8 cellular contexts compared by ENCODE assay signal in the genomic region with DNA sequence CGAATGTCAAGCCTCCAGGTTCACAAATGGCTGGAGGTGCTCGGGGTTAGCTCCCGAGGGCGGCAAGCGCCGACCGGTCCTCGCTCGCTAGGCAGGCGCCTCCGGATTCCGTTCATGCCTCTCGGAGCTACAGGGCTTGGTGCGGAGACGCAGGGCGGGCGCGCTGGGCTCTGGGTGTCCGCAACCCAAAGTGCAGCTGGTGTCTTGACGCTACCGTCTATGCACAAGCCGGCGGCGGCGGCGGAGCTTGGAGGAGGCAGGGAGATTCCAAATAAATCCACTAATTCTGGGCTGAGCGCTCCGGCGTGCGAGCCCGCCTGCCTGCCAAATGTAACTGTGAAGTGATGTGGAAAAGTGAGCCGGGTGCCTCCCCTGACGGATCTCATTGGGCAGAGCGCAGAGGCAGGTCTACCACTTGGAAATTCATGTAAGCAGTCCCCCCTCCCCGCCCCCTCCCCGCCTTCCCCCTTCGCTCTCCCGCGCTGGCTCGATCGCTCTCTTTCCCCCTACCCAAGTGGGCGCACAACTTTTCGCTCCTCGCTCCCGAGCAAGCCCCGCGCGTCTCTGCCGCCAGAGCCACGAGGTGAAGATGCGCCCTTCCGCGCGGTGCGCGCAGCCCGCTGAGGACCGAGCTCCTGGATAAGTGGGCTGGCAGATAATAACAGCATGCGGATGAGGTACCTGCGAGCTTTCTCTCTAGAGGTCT. TPM values are rescaled to one million over a fixed set of nuclear protein-coding genes. Genes with fewer than 3 reads are reported as not detected.
DNase-seq lines count a peak whose midpoint lies in the region; TF ChIP-seq lines count a peak whose summit lies in the region.
"Had no signal": no experiment of that assay in that cellular context is flagged by ENCODE, and none has a peak within 500 bp of the region (broad histone marks: within the 10 kb centered on the region; RNA-seq: fewer than 3 reads in every experiment).

A gene with protein sequence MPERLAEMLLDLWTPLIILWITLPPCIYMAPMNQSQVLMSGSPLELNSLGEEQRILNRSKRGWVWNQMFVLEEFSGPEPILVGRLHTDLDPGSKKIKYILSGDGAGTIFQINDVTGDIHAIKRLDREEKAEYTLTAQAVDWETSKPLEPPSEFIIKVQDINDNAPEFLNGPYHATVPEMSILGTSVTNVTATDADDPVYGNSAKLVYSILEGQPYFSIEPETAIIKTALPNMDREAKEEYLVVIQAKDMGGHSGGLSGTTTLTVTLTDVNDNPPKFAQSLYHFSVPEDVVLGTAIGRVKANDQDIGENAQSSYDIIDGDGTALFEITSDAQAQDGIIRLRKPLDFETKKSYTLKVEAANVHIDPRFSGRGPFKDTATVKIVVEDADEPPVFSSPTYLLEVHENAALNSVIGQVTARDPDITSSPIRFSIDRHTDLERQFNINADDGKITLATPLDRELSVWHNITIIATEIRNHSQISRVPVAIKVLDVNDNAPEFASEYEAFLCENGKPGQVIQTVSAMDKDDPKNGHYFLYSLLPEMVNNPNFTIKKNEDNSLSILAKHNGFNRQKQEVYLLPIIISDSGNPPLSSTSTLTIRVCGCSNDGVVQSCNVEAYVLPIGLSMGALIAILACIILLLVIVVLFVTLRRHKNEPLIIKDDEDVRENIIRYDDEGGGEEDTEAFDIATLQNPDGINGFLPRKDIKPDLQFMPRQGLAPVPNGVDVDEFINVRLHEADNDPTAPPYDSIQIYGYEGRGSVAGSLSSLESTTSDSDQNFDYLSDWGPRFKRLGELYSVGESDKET (minus strand): TSS at position 338 of the 706 bp plus-strand sequence. CDS start 15,035 bp downstream, outside the sequence.

- peak; percentile 47 for DNase-seq in NCI-H1105 treated with DMSO at 0.1 percent for 48 hours (lab: John Stamatoyannopoulos, UW)
- DNase-seq in astrocyte of the spinal cord (ENCODE audit: low read depth, low spot score) = peak; percentile 17
- DNase-seq in left kidney (ENCODE audit: low read depth, low spot score) = peak; percentile 82
- DNase-seq in G401 (ENCODE audit: low spot score) = no peak
- no peak for DNase-seq in stomach
- DNase-seq in activated effector memory CD4-positive, alpha-beta T cell treated with Interleukin-2 at 50 U/mL for 16 hours = no peak

- H3K27ac ChIP-seq in subcutaneous abdominal adipose tissue (ENCODE audit: low read depth, low read length) (no peak within 1 kb of the TSS), stomach (no peak within 1 kb of the TSS)

- 1 to 7% (median 6%) methylated on average over 32 to 59 of the region's 60 CpGs for WGBS in stomach, 5 donors

- TF ChIP-seq POLR2A in stomach (IDR thresholded peaks at IDR 0.05) = no peak

- H3K4me3 ChIP-seq in astrocyte of the spinal cord (ENCODE audit: low read depth, low read length) (peak within 1 kb of the TSS; percentile 37), subcutaneous abdominal adipose tissue (ENCODE audit: low read depth in 1 of 5, low read length in 5 of 5) (peak within 1 kb of the TSS in 3 of 5 donors; percentile 6 to 10 (median 6)), stomach (peak within 1 kb of the TSS in 2 of 4 donors; percentile 28 to 32)

- in situ Hi-C loops in astrocyte of the spinal cord (cut with HindIII; ENCODE audit: low sequenced_read_pairs) (no loop called here), G401 (cut with HindIII; ENCODE audit: low sequenced_read_pairs) (no loop called here)

- H3K4me1 ChIP-seq in subcutaneous abdominal adipose tissue (ENCODE audit: control insufficient read depth in 5 of 5, insufficient read depth in 5 of 5, low read length in 5 of 5) = peaks cover 0 to 19% (median 12%) of the 10 kb centered on the region in 5 donors
- peaks cover 0 to 25% (median 8%) of the 10 kb centered on the region in 4 donors for H3K4me1 ChIP-seq in stomach

- H3K36me3 ChIP-seq in subcutaneous abdominal adipose tissue (ENCODE audit: control insufficient read depth in 5 of 5, insufficient read depth in 5 of 5, low read length in 5 of 5) (no peaks in the 10 kb centered on the region), stomach (no peaks in the 10 kb centered on the region)

- intact Hi-C loops in stomach (cut with DNase I; ENCODE audit: low total_unique reads) = no loop called here

- no peak for TF ChIP-seq EP300 in stomach (IDR thresholded peaks at IDR 0.05)

- H3K9me3 ChIP-seq in subcutaneous abdominal adipose tissue (ENCODE audit: control insufficient read depth in 5 of 5, low read length in 5 of 5) (no peaks in the 10 kb centered on the region), stomach (no peaks in the 10 kb centered on the region)

- no peak for TF ChIP-seq CTCF in astrocyte of the spinal cord (IDR thresholded peaks at IDR 0.05; ENCODE audit: low read depth, low read length)
- TF ChIP-seq CTCF in stomach (IDR thresholded peaks at IDR 0.05) = no peak

- H3K9ac ChIP-seq in subcutaneous abdominal adipose tissue (ENCODE audit: low read length in 5 of 5) = no peak within 1 kb of the TSS

- H3K27me3 ChIP-seq in subcutaneous abdominal adipose tissue (ENCODE audit: control insufficient read depth in 5 of 5, insufficient read depth in 4 of 5, low read length in 5 of 5) = peaks cover 22 to 35% (median 29%) of the 10 kb centered on the region in 5 donors
- peaks cover 14 to 57% (median 28%) of the 10 kb centered on the region in 3 donors for H3K27me3 ChIP-seq in stomach

RNA-seq across cellular contexts. Expression of the gene that starts here (rescaled TPM):
- total RNA-seq in G401 (2014; rRNA removed; shearing (Covaris generic)) = not detected in 2 replicates
- total RNA-seq in stomach = 1 to 10 TPM in 1 of 5 donors, not detected in 4; 6.4 TPM
- polyA plus RNA-seq in stomach = under 1 TPM in 1 of 3 donors, not detected in 2; 0.13 TPM
- polyA plus RNA-seq: IgD-negative memory B cell had no signal

Comparison
In these comparisons a context has a peak if more than half of its experiments do, and no peak if none do; other contexts are left out.
1. DNase-seq: peak in NCI-H1105 treated with DMSO at 0.1 percent for 48 hours (single experiment), astrocyte of the spinal cord (single experiment) and left kidney (single experiment); none in G401 (single experiment), stomach (single experiment) and activated effector memory CD4-positive, alpha-beta T cell treated with Interleukin-2 at 50 U/mL for 16 hours (single experiment).